Comparison of ENCODE assay signal across 1 cellular context in the genomic region with DNA sequence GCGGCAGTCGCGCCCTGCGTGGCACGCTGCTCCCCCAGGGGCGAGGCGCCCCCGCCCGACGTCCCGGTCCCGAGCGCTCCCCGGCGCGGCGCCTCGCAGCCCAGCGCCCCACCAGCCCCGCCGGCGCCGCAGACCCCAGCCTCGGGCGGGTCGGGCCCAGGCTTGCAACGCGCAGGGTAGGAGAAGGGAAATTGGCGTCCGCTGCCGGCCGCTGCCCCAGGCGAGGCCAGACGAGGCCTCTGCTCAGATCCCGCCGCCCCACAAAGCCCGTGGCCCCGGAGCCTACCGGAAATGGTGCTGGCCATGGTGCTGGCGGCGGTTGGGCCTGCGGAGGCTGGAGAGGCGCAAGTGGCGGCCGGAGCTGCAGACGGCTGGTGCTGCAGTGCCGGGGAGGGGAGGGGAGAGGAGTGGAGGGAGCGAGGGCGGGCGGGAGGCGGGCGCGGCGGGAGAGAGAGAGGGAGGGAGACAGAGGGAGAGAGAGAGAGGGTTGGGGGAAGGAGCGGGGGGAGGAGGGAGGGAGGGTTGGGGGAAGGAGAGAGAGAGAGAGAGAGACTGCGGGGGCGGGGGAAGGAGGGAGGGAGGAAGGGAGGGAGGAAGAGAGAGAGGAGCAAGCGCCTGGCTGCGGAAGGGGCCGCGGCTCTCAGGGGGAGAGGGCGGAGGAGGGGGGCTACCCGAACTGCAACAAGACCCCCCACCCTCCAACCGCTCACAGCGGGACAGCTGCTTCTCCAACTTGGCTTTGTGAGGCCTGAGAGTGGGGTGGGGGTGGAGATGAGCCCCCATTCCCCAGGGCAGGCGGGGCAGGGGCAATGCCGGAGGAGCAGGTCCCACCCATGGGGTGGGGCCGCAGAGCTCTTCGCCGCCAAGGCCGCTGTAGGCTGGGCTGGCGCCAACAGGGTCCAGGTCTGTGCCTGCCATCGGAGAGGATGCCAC.
TF ChIP-seq lines count a peak whose summit lies in the region.

A gene (minus strand): TSS at position 384 of the 933 bp plus-strand sequence. CDS start 79 bp downstream, at position 305.

TF ChIP-seq in K562, 482 proteins besides CTCF, POLR2A, EP300 and RAD21 (continued from another document and continues in another):
- TF ChIP-seq, protein P1, sequence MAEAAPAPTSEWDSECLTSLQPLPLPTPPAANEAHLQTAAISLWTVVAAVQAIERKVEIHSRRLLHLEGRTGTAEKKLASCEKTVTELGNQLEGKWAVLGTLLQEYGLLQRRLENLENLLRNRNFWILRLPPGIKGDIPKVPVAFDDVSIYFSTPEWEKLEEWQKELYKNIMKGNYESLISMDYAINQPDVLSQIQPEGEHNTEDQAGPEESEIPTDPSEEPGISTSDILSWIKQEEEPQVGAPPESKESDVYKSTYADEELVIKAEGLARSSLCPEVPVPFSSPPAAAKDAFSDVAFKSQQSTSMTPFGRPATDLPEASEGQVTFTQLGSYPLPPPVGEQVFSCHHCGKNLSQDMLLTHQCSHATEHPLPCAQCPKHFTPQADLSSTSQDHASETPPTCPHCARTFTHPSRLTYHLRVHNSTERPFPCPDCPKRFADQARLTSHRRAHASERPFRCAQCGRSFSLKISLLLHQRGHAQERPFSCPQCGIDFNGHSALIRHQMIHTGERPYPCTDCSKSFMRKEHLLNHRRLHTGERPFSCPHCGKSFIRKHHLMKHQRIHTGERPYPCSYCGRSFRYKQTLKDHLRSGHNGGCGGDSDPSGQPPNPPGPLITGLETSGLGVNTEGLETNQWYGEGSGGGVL (CRISPR knock-in tag; IDR thresholded peaks at IDR 0.05), result no peak
- TF ChIP-seq, protein P2, sequence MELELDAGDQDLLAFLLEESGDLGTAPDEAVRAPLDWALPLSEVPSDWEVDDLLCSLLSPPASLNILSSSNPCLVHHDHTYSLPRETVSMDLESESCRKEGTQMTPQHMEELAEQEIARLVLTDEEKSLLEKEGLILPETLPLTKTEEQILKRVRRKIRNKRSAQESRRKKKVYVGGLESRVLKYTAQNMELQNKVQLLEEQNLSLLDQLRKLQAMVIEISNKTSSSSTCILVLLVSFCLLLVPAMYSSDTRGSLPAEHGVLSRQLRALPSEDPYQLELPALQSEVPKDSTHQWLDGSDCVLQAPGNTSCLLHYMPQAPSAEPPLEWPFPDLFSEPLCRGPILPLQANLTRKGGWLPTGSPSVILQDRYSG (tag; conservative IDR thresholded peaks at IDR 0.05; ENCODE audit: low read depth), result no peak
- TF ChIP-seq BRD9 (IDR thresholded peaks at IDR 0.05; ENCODE audit: low read depth, partially characterized antibody) (no peak), ZNF174 (CRISPR knock-in tag; IDR thresholded peaks at IDR 0.05) (no peak), BRF1 (IDR thresholded peaks at IDR 0.05; ENCODE audit: borderline replicate concordance, extremely low read depth, insufficient read length) (no peak), TCF7L2 (IDR thresholded peaks at IDR 0.05; ENCODE audit: low read depth, low read length) (no peak), ZKSCAN1 (IDR thresholded peaks at IDR 0.05; ENCODE audit: low read depth, low read length) (0 out of 2 replicates have a peak, but pooled peaks have one; percentile 15), MTF1 (CRISPR knock-in tag; IDR thresholded peaks at IDR 0.05; ENCODE audit: borderline replicate concordance) (no peak), TBL1XR1 (IDR thresholded peaks at IDR 0.05; ENCODE audit: low read length in 2 of 2) (no peak), ZNF75A (CRISPR knock-in tag; IDR thresholded peaks at IDR 0.05) (no peak), ETV1 (tag; conservative IDR thresholded peaks at IDR 0.05; ENCODE audit: low read depth) (peak; percentile 97), ZNF224 (CRISPR knock-in tag; IDR thresholded peaks at IDR 0.05) (0 out of 2 replicates have a peak, but pooled peaks have one; percentile 44), CBX5 (IDR thresholded peaks at IDR 0.05; ENCODE audit: borderline replicate concordance, low read depth) (0 out of 2 replicates have a peak, but pooled peaks have one; percentile 38), FOSL1 (tag; conservative IDR thresholded peaks at IDR 0.05) (no peak), ZNF76 (CRISPR knock-in tag; IDR thresholded peaks at IDR 0.05; ENCODE audit: borderline replicate concordance) (no peak), ZNF583 (CRISPR knock-in tag; IDR thresholded peaks at IDR 0.05) (peak; percentile 17; the same call in 1 of the 2 replicates), ZNF696 (CRISPR knock-in tag; conservative IDR thresholded peaks at IDR 0.05) (no peak), ZNF507 (tag; conservative IDR thresholded peaks at IDR 0.05) (no peak), KDM1A (IDR thresholded peaks at IDR 0.05) (peak in 1 of 2 experiments; percentile 69; a peak in 1 of 4 replicates), ZNF778 (CRISPR knock-in tag; IDR thresholded peaks at IDR 0.05) (no peak), TCF3 (CRISPR knock-in tag; IDR thresholded peaks at IDR 0.05) (no peak), FOXA1 (IDR thresholded peaks at IDR 0.05; ENCODE audit: borderline replicate concordance) (no peak), KAT7 (CRISPR knock-in tag; IDR thresholded peaks at IDR 0.05; ENCODE audit: borderline replicate concordance) (peak; percentile 90; the same call in 1 of the 2 replicates), TAF1 (IDR thresholded peaks at IDR 0.05; ENCODE audit: control insufficient read depth, extremely low read depth, insufficient read depth, low read length, severe bottlenecking) (peak; percentile 87), SUPT5H (IDR thresholded peaks at IDR 0.05) (peak; percentile 59; the same call in 1 of the 2 replicates), MAZ (CRISPR knock-in tag; conservative IDR thresholded peaks at IDR 0.05 in 1 of 2, IDR thresholded peaks at IDR 0.05 in 1 of 2) (peak; percentile 85 to 97), MAFK (IDR thresholded peaks at IDR 0.05; ENCODE audit: low read length) (no peak), STAT5B (CRISPR knock-in tag; IDR thresholded peaks at IDR 0.05) (no peak), ESRRA (IDR thresholded peaks at IDR 0.05; ENCODE audit: borderline replicate concordance, low read depth) (peak; percentile 30; the same call in 1 of the 2 replicates), EZH2 (IDR thresholded peaks at IDR 0.05; ENCODE audit: borderline replicate concordance, low read depth, low read length) (no peak), ZNF589 (CRISPR knock-in tag; IDR thresholded peaks at IDR 0.05; ENCODE audit: low read depth) (peak; percentile 37; the same call in 1 of the 2 replicates), ZNF77 (CRISPR knock-in tag; IDR thresholded peaks at IDR 0.05) (no peak), STAG1 (CRISPR knock-in tag; IDR thresholded peaks at IDR 0.05; ENCODE audit: borderline replicate concordance) (no peak; the same call in 1 of the 2 replicates), CCAR2 (IDR thresholded peaks at IDR 0.05; ENCODE audit: low read depth, low read length) (no peak), MIER1 (IDR thresholded peaks at IDR 0.05; ENCODE audit: low read depth) (peak; percentile 92)
- TF ChIP-seq, protein P3, sequence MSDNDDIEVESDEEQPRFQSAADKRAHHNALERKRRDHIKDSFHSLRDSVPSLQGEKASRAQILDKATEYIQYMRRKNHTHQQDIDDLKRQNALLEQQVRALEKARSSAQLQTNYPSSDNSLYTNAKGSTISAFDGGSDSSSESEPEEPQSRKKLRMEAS (CRISPR knock-in tag; IDR thresholded peaks at IDR 0.05), result peak; percentile 60; the same call in 1 of the 2 replicates
- TF ChIP-seq, protein P4, sequence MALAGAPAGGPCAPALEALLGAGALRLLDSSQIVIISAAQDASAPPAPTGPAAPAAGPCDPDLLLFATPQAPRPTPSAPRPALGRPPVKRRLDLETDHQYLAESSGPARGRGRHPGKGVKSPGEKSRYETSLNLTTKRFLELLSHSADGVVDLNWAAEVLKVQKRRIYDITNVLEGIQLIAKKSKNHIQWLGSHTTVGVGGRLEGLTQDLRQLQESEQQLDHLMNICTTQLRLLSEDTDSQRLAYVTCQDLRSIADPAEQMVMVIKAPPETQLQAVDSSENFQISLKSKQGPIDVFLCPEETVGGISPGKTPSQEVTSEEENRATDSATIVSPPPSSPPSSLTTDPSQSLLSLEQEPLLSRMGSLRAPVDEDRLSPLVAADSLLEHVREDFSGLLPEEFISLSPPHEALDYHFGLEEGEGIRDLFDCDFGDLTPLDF (CRISPR knock-in tag; IDR thresholded peaks at IDR 0.05), result peak; percentile 70; the same call in 1 of the 2 replicates
- TF ChIP-seq, protein P5, sequence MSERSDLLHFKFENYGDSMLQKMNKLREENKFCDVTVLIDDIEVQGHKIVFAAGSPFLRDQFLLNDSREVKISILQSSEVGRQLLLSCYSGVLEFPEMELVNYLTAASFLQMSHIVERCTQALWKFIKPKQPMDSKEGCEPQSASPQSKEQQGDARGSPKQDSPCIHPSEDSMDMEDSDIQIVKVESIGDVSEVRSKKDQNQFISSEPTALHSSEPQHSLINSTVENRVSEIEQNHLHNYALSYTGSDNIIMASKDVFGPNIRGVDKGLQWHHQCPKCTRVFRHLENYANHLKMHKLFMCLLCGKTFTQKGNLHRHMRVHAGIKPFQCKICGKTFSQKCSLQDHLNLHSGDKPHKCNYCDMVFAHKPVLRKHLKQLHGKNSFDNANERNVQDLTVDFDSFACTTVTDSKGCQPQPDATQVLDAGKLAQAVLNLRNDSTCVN (CRISPR knock-in tag; IDR thresholded peaks at IDR 0.05), result no peak
- TF ChIP-seq, protein P6, sequence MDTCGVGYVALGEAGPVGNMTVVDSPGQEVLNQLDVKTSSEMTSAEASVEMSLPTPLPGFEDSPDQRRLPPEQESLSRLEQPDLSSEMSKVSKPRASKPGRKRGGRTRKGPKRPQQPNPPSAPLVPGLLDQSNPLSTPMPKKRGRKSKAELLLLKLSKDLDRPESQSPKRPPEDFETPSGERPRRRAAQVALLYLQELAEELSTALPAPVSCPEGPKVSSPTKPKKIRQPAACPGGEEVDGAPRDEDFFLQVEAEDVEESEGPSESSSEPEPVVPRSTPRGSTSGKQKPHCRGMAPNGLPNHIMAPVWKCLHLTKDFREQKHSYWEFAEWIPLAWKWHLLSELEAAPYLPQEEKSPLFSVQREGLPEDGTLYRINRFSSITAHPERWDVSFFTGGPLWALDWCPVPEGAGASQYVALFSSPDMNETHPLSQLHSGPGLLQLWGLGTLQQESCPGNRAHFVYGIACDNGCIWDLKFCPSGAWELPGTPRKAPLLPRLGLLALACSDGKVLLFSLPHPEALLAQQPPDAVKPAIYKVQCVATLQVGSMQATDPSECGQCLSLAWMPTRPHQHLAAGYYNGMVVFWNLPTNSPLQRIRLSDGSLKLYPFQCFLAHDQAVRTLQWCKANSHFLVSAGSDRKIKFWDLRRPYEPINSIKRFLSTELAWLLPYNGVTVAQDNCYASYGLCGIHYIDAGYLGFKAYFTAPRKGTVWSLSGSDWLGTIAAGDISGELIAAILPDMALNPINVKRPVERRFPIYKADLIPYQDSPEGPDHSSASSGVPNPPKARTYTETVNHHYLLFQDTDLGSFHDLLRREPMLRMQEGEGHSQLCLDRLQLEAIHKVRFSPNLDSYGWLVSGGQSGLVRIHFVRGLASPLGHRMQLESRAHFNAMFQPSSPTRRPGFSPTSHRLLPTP (IDR thresholded peaks at IDR 0.05; ENCODE audit: borderline replicate concordance, extremely low read depth, insufficient read length), result no peak
- TF ChIP-seq, protein P7, sequence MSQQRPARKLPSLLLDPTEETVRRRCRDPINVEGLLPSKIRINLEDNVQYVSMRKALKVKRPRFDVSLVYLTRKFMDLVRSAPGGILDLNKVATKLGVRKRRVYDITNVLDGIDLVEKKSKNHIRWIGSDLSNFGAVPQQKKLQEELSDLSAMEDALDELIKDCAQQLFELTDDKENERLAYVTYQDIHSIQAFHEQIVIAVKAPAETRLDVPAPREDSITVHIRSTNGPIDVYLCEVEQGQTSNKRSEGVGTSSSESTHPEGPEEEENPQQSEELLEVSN (IDR thresholded peaks at IDR 0.05; ENCODE audit: borderline replicate concordance in 1 of 2, extremely low read depth in 1 of 2, insufficient read depth in 1 of 2, insufficient read length in 1 of 2, low read depth in 1 of 2, low read length in 1 of 2, poor library complexity in 1 of 2, severe bottlenecking in 1 of 2), result peak; percentile 40 to 77
- TF ChIP-seq, protein P8, sequence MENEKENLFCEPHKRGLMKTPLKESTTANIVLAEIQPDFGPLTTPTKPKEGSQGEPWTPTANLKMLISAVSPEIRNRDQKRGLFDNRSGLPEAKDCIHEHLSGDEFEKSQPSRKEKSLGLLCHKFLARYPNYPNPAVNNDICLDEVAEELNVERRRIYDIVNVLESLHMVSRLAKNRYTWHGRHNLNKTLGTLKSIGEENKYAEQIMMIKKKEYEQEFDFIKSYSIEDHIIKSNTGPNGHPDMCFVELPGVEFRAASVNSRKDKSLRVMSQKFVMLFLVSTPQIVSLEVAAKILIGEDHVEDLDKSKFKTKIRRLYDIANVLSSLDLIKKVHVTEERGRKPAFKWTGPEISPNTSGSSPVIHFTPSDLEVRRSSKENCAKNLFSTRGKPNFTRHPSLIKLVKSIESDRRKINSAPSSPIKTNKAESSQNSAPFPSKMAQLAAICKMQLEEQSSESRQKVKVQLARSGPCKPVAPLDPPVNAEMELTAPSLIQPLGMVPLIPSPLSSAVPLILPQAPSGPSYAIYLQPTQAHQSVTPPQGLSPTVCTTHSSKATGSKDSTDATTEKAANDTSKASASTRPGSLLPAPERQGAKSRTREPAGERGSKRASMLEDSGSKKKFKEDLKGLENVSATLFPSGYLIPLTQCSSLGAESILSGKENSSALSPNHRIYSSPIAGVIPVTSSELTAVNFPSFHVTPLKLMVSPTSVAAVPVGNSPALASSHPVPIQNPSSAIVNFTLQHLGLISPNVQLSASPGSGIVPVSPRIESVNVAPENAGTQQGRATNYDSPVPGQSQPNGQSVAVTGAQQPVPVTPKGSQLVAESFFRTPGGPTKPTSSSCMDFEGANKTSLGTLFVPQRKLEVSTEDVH (IDR thresholded peaks at IDR 0.05; ENCODE audit: low read depth, partially characterized antibody), result no peak
- TF ChIP-seq, protein P9, sequence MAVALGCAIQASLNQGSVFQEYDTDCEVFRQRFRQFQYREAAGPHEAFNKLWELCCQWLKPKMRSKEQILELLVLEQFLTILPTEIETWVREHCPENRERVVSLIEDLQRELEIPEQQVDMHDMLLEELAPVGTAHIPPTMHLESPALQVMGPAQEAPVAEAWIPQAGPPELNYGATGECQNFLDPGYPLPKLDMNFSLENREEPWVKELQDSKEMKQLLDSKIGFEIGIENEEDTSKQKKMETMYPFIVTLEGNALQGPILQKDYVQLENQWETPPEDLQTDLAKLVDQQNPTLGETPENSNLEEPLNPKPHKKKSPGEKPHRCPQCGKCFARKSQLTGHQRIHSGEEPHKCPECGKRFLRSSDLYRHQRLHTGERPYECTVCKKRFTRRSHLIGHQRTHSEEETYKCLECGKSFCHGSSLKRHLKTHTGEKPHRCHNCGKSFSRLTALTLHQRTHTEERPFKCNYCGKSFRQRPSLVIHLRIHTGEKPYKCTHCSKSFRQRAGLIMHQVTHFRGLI (CRISPR knock-in tag; IDR thresholded peaks at IDR 0.05), result no peak
- TF ChIP-seq, protein P10, sequence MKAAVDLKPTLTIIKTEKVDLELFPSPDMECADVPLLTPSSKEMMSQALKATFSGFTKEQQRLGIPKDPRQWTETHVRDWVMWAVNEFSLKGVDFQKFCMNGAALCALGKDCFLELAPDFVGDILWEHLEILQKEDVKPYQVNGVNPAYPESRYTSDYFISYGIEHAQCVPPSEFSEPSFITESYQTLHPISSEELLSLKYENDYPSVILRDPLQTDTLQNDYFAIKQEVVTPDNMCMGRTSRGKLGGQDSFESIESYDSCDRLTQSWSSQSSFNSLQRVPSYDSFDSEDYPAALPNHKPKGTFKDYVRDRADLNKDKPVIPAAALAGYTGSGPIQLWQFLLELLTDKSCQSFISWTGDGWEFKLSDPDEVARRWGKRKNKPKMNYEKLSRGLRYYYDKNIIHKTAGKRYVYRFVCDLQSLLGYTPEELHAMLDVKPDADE (conservative IDR thresholded peaks at IDR 0.05; ENCODE audit: control insufficient read depth, low read depth, low read length), result peak; percentile 96
